ENCODE assay signal across 8 cellular contexts in the genomic region with DNA sequence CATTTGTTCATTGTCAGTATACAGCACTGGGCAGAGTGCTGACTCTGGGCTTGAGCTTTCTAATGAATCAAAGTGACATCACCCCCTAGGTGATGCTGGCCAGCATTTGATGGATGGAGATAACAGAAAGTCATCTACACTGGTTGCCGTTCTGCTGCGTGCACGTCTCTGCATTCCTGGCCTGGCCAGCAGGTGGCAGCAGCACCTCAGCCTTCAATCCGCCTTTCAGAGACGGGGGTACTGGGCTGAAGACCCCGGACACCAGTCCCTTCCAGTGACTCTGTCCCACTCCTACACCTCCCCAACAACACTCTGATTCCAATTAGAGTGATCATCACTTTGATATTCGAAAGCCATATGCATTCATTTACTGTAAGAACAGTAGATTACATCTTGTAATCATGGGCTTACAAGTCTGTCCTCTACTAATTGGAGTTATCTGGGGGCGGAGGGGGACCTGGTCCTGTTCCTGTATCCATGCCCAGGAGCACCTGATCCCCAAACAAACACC. TPM values are rescaled to one million over a fixed set of nuclear protein-coding genes. Genes with fewer than 3 reads are reported as not detected.
A peak's percentile ranks its signal among the peaks of the same experiment; 100 is the strongest.
DNase-seq lines count a peak whose midpoint lies in the region; ATAC-seq and TF ChIP-seq lines count a peak whose summit lies in the region.

No MANE protein-coding gene starts in this region.

- H3K9me3 Mint-ChIP-seq in activated T-helper 2 cell treated with anti-CD3 and anti-CD28 coated beads, Interferon-gamma antibody, Interleukin-2, Interleukin-4, amounts not matched to agents 10 μg/mL and 5 μg/mL and 100 μg/mL, durations not matched to agents 14 hours and 24 hours and 36 hours: no peaks in the 10 kb centered on the region

- H3K27ac ChIP-seq in parathyroid adenoma: no peak overlapping the region

- H3K4me2 ChIP-seq in parathyroid adenoma (ENCODE audit: low read length): no peak overlapping the region

- no peaks in the 10 kb centered on the region for H3K36me3 ChIP-seq in parathyroid adenoma (ENCODE audit: control insufficient read depth, insufficient read depth, low read length)

- H3K27me3 ChIP-seq in parathyroid adenoma (ENCODE audit: control insufficient read depth, insufficient read depth, low read length): no peaks in the 10 kb centered on the region

- H2AFZ ChIP-seq in parathyroid adenoma: no peak overlapping the region

- no peaks in the 10 kb centered on the region for H3K36me3 Mint-ChIP-seq in activated T-helper 2 cell treated with anti-CD3 and anti-CD28 coated beads, Interferon-gamma antibody, Interleukin-2, Interleukin-4, amounts not matched to agents 10 μg/mL and 5 μg/mL and 100 μg/mL, durations not matched to agents 14 hours and 24 hours and 36 hours (ENCODE audit: low read depth)

- H3K4me3 ChIP-seq in parathyroid adenoma (ENCODE audit: low read depth, low read length): no peak overlapping the region

- peak; percentile 99 for TF ChIP-seq CTCF in parathyroid adenoma (IDR thresholded peaks at IDR 0.05)

- DNase-seq in ELR (ENCODE audit: low read depth) (peak; percentile 76), RPMI7951 (ENCODE audit: low read depth) (peak; percentile 48), germinal center (ENCODE audit: low spot score) (peak; percentile 68), OCI-M2 (lab: John Stamatoyannopoulos, UW; ENCODE audit: unreplicated experiment) (no peak), DMS79 treated with DMSO at 0.1 percent for 48 hours (lab: John Stamatoyannopoulos, UW) (no peak)
- peak; percentile 36 for DNase-seq in activated T-helper 2 cell treated with anti-CD3 and anti-CD28 coated beads, Interferon-gamma antibody, Interleukin-2, Interleukin-4, amounts not matched to agents 10 μg/mL and 5 μg/mL and 100 μg/mL, durations not matched to agents 14 hours and 24 hours and 36 hours (ENCODE audit: low spot score)

- no peaks in the 10 kb centered on the region for H3K9me3 ChIP-seq in parathyroid adenoma (ENCODE audit: control insufficient read depth, low read length)

- no peaks in the 10 kb centered on the region for H3K4me1 ChIP-seq in parathyroid adenoma

- intact Hi-C loops in activated T-helper 2 cell treated with anti-CD3 and anti-CD28 coated beads, Interferon-gamma antibody, Interleukin-2, Interleukin-4, amounts not matched to agents 10 μg/mL and 5 μg/mL and 100 μg/mL, durations not matched to agents 14 hours and 24 hours and 36 hours (cut with micrococcal nuclease): loop anchor here (1.0 to 10.0 kb wide), 3 partner anchors 115 to 691 kb away; no protein-coding TSS in a partner anchor

- H3K27ac Mint-ChIP-seq in activated T-helper 2 cell treated with anti-CD3 and anti-CD28 coated beads, Interferon-gamma antibody, Interleukin-2, Interleukin-4, amounts not matched to agents 10 μg/mL and 5 μg/mL and 100 μg/mL, durations not matched to agents 14 hours and 24 hours and 36 hours: no peak overlapping the region

- H3K9ac ChIP-seq in parathyroid adenoma: no peak overlapping the region

- ATAC-seq in HG02642 (IDR thresholded peaks at IDR 0.05; ENCODE audit: poor library complexity, unreplicated experiment): peak; percentile 70

- H3K27me3 Mint-ChIP-seq in activated T-helper 2 cell treated with anti-CD3 and anti-CD28 coated beads, Interferon-gamma antibody, Interleukin-2, Interleukin-4, amounts not matched to agents 10 μg/mL and 5 μg/mL and 100 μg/mL, durations not matched to agents 14 hours and 24 hours and 36 hours (ENCODE audit: low read depth): no peaks in the 10 kb centered on the region

- H3K79me2 ChIP-seq in parathyroid adenoma: no peaks in the 10 kb centered on the region

- H3K4me1 Mint-ChIP-seq in activated T-helper 2 cell treated with anti-CD3 and anti-CD28 coated beads, Interferon-gamma antibody, Interleukin-2, Interleukin-4, amounts not matched to agents 10 μg/mL and 5 μg/mL and 100 μg/mL, durations not matched to agents 14 hours and 24 hours and 36 hours (ENCODE audit: low read depth): no peaks in the 10 kb centered on the region

- H3K4me3 Mint-ChIP-seq in activated T-helper 2 cell treated with anti-CD3 and anti-CD28 coated beads, Interferon-gamma antibody, Interleukin-2, Interleukin-4, amounts not matched to agents 10 μg/mL and 5 μg/mL and 100 μg/mL, durations not matched to agents 14 hours and 24 hours and 36 hours (ENCODE audit: low read depth): no peak overlapping the region

RNA-seq across cellular contexts. Expression of a gene that starts 6.0 kb away (rescaled TPM):
- total RNA-seq in RPMI7951 (2014; rRNA removed; shearing (Covaris generic)): not detected in 2 replicates
- not detected in 2 replicates for total RNA-seq in activated T-helper 2 cell treated with anti-CD3 and anti-CD28 coated beads, Interferon-gamma antibody, Interleukin-2, Interleukin-4, amounts not matched to agents 10 μg/mL and 5 μg/mL and 100 μg/mL, durations not matched to agents 14 hours and 24 hours and 36 hours

RNA-seq across cellular contexts. Expression of a gene that starts 56.1 kb away (rescaled TPM):
- total RNA-seq in RPMI7951 (2014; rRNA removed; shearing (Covaris generic)): 12.9 and 16.5 TPM in 2 replicates
- total RNA-seq in activated T-helper 2 cell treated with anti-CD3 and anti-CD28 coated beads, Interferon-gamma antibody, Interleukin-2, Interleukin-4, amounts not matched to agents 10 μg/mL and 5 μg/mL and 100 μg/mL, durations not matched to agents 14 hours and 24 hours and 36 hours: 1.6 and 2.8 TPM in 2 replicates

Comparison
In these comparisons a context has a peak if more than half of its experiments do, and no peak if none do; other contexts are left out.
1. DNase-seq: peak in ELR (single experiment), RPMI7951 (single experiment), activated T-helper 2 cell treated with anti-CD3 and anti-CD28 coated beads, Interferon-gamma antibody, Interleukin-2, Interleukin-4, amounts not matched to agents 10 μg/mL and 5 μg/mL and 100 μg/mL, durations not matched to agents 14 hours and 24 hours and 36 hours (single experiment) and germinal center (single experiment); none in OCI-M2 (single experiment) and DMS79 treated with DMSO at 0.1 percent for 48 hours (single experiment).